3 cellular contexts compared by ENCODE assay signal in genomic region chr6:35703554-35703953, GRCh38.
A peak's percentile ranks its signal among the peaks of the same experiment; 100 is the strongest.
TF ChIP-seq lines count a peak whose summit lies in the region.

No MANE protein-coding gene starts in this region.

TF ChIP-seq in HEK293, 187 proteins besides CTCF, POLR2A, EP300 and RAD21:
- TF ChIP-seq ZNF202 (tag by site-specific recombination; IDR thresholded peaks at IDR 0.05; ENCODE audit: borderline replicate concordance), result no peak
- TF ChIP-seq ZNF677 (tag by site-specific recombination; IDR thresholded peaks at IDR 0.05), result peak; percentile 75

TF ChIP-seq in Ishikawa, 13 proteins besides CTCF, POLR2A, EP300 and RAD21:
- TF ChIP-seq CREB1 (IDR thresholded peaks at IDR 0.05; ENCODE audit: low read depth) (no peak), TEAD4 (IDR thresholded peaks at IDR 0.05) (no peak), EGR1 (IDR thresholded peaks at IDR 0.05) (no peak), USF1 (IDR thresholded peaks at IDR 0.05) (peak; percentile 66), CEBPB (IDR thresholded peaks at IDR 0.05) (no peak), ZBTB7A (IDR thresholded peaks at IDR 0.05; ENCODE audit: low read depth) (no peak)
TF ChIP-seq in Ishikawa: peak in this region for 1.

TF ChIP-seq in H1, 55 proteins besides CTCF, POLR2A, EP300 and RAD21:
- TF ChIP-seq SIN3A (conservative IDR thresholded peaks at IDR 0.05 in 1 of 2, IDR thresholded peaks at IDR 0.05 in 1 of 2; ENCODE audit: low read depth in 1 of 2, low read length in 2 of 2), result no peak
- peak; percentile 59 for TF ChIP-seq USF2 (IDR thresholded peaks at IDR 0.05; ENCODE audit: low read length)
